8 cellular contexts compared by ENCODE assay signal in genomic region chr19:42634409-42635232, GRCh38. TPM values are rescaled to one million over a fixed set of nuclear protein-coding genes. Genes with fewer than 3 reads are reported as not detected.
A peak's percentile ranks its signal among the peaks of the same experiment; 100 is the strongest.
DNase-seq lines count a peak whose midpoint lies in the region; ATAC-seq and TF ChIP-seq lines count a peak whose summit lies in the region.

No MANE protein-coding gene starts in this region.

- H2AFZ ChIP-seq in HCT116 (ENCODE audit: low read depth, low read length, poor library complexity, severe bottlenecking), result no peak overlapping the region
- no peak overlapping the region for H2AFZ ChIP-seq in trophoblast cell (ENCODE audit: insufficient read depth, low read length, poor library complexity)

- no peak overlapping the region for H3K14ac ChIP-seq in trophoblast cell (ENCODE audit: low read length)

- BruUV-seq in HCT116 (replicated peaks; lab: Mats Ljungman, UMichigan), result no TSS peak

- WGBS in trophoblast cell (ENCODE audit: extremely low coverage, insufficient coverage, insufficient read length), result no CpG with 5 or more reads among the region's 5 CpGs

- no peaks in the 10 kb centered on the region for H3K27me3 ChIP-seq in HCT116 (ENCODE audit: insufficient read depth, low read length)
- H3K27me3 ChIP-seq in RWPE2 (ENCODE audit: insufficient read depth, poor library complexity, severe bottlenecking), result no peaks in the 10 kb centered on the region
- H3K27me3 ChIP-seq in trophoblast cell (ENCODE audit: insufficient read depth, low read length), result no peaks in the 10 kb centered on the region
- H3K27me3 ChIP-seq in gastrocnemius medialis, result no peaks in the 10 kb centered on the region
- H3K27me3 ChIP-seq in vagina, result no peaks in the 10 kb centered on the region

- H3K9ac ChIP-seq in HCT116 (ENCODE audit: low read length) (no peak overlapping the region), trophoblast cell (ENCODE audit: low read length) (no peak overlapping the region)

- H3K4ac ChIP-seq in trophoblast cell (ENCODE audit: low read depth, low read length), result no peak overlapping the region

- H3K18ac ChIP-seq in trophoblast cell (ENCODE audit: low read length), result no peak overlapping the region

- CTCF ChIA-PET in HCT116 (lab: Charles Lee), result interaction anchor here (0.7 to 2.6 kb wide), 20 partner anchors 9 to 197 kb away, joined by 3 to 11 read pairs (median 4); no protein-coding TSS in a partner anchor

- H3K9me3 ChIP-seq in HCT116 (ENCODE audit: control insufficient read depth in 1 of 2, insufficient read depth in 1 of 2, low read depth in 1 of 2, low read length in 2 of 2), result peaks cover 0 to under 1% of the 10 kb centered on the region in 2 experiments; a peak in 2 of 4 replicates
- no peaks in the 10 kb centered on the region for H3K9me3 ChIP-seq in RWPE2 (ENCODE audit: severe bottlenecking)
- H3K9me3 ChIP-seq in trophoblast cell (ENCODE audit: insufficient read depth, low read depth, low read length), result peaks cover 46% of the 10 kb centered on the region
- no peaks in the 10 kb centered on the region for H3K9me3 ChIP-seq in gastrocnemius medialis
- H3K9me3 ChIP-seq in vagina, result no peaks in the 10 kb centered on the region

- no peak overlapping the region for H3K27ac ChIP-seq in HCT116 (ENCODE audit: low read depth, low read length)
- H3K27ac ChIP-seq in RWPE2 (ENCODE audit: poor library complexity, severe bottlenecking), result no peak overlapping the region
- H3K27ac ChIP-seq in trophoblast cell (ENCODE audit: low read depth, low read length), result no peak overlapping the region
- H3K27ac ChIP-seq in gastrocnemius medialis, result no peak overlapping the region
- H3K27ac ChIP-seq in vagina, result no peak overlapping the region

- H3K23ac ChIP-seq in trophoblast cell (ENCODE audit: low read length), result no peak overlapping the region

- no peaks in the 10 kb centered on the region for H3K79me1 ChIP-seq in trophoblast cell (ENCODE audit: low read length)

- H4K8ac ChIP-seq in trophoblast cell (ENCODE audit: low read depth, low read length), result no peak overlapping the region

- no peak overlapping the region for H2BK12ac ChIP-seq in trophoblast cell (ENCODE audit: low read length)

- in situ Hi-C loops in gastrocnemius medialis (cut with MboI; ENCODE audit: low sequenced_read_pairs in 4 of 4), result no loop called here

- H3K4me1 ChIP-seq in HCT116 (ENCODE audit: control insufficient read depth in 1 of 2, insufficient read depth in 2 of 2, low read length in 2 of 2) (no peaks in the 10 kb centered on the region), RWPE2 (ENCODE audit: insufficient read depth, poor library complexity, severe bottlenecking) (no peaks in the 10 kb centered on the region), trophoblast cell (ENCODE audit: control insufficient read depth in 1 of 2, insufficient read depth in 2 of 2, low read length in 2 of 2) (no peaks in the 10 kb centered on the region), gastrocnemius medialis (no peaks in the 10 kb centered on the region), vagina (no peaks in the 10 kb centered on the region)

- no peak for TF ChIP-seq POLR2A in HCT116 (IDR thresholded peaks at IDR 0.05; ENCODE audit: borderline replicate concordance, extremely low read depth, insufficient read depth, insufficient read length)
- TF ChIP-seq POLR2A in gastrocnemius medialis (IDR thresholded peaks at IDR 0.05), result no peak
- TF ChIP-seq POLR2A in vagina (IDR thresholded peaks at IDR 0.05), result no peak

- peak; percentile 65 for TF ChIP-seq RAD21 in HCT116 (IDR thresholded peaks at IDR 0.05; ENCODE audit: low read depth)

- H2AK5ac ChIP-seq in trophoblast cell (ENCODE audit: low read length), result no peak overlapping the region

- TF ChIP-seq CTCF in HCT116 (IDR thresholded peaks at IDR 0.05 in 2 of 3, conservative IDR thresholded peaks at IDR 0.05 in 1 of 3; ENCODE audit: borderline replicate concordance in 1 of 3, insufficient read depth in 1 of 3, low read depth in 2 of 3, low read length in 2 of 3) (peak; percentile 56 to 95 (median 93); a peak in 5 of 6 replicates), RWPE2 (IDR thresholded peaks at IDR 0.05; ENCODE audit: poor library complexity, severe bottlenecking) (peak; percentile 77), cardiac fibroblast (IDR thresholded peaks at IDR 0.05; ENCODE audit: low read depth, low read length) (peak; percentile 86), gastrocnemius medialis (IDR thresholded peaks at IDR 0.05 in 4 of 5, conservative IDR thresholded peaks at IDR 0.05 in 1 of 5) (peak in 1 of 5 experiments; percentile 32), vagina (IDR thresholded peaks at IDR 0.05) (no peak)

- POLR2A ChIA-PET in HCT116 (lab: Charles Lee), result no interaction called here

- RAD21 ChIA-PET in HCT116 (lab: Charles Lee; ENCODE audit: low non-redundant PET in 1 of 2, low total read pairs in 2 of 2, uncharacterized antibody in 2 of 2, unreplicated experiment in 2 of 2), result interaction anchor here (1.0 to 1.2 kb wide), 2 partner anchors 107 kb away, joined by 4 to 5 read pairs; no protein-coding TSS in a partner anchor

- H3K36me3 ChIP-seq in HCT116 (ENCODE audit: control insufficient read depth in 1 of 2, insufficient read depth in 2 of 2, low read length in 2 of 2) (no peaks in the 10 kb centered on the region), RWPE2 (ENCODE audit: low read depth) (no peaks in the 10 kb centered on the region), trophoblast cell (ENCODE audit: control insufficient read depth in 1 of 2, insufficient read depth in 2 of 2, low read length in 2 of 2) (no peaks in the 10 kb centered on the region), gastrocnemius medialis (no peaks in the 10 kb centered on the region), vagina (no peaks in the 10 kb centered on the region)

- intact Hi-C loops in HCT116 (cut with micrococcal nuclease) (loop anchor here (5.0 kb wide), 1 partner anchor 158 kb away; no protein-coding TSS in a partner anchor), gastrocnemius medialis (cut with DNase I; ENCODE audit: low total_unique reads) (no loop called here), vagina (cut with DNase I) (no loop called here)

- peak; percentile 11 for DNase-seq in DMS114 treated with DMSO at 0.1 percent for 48 hours (lab: John Stamatoyannopoulos, UW; ENCODE audit: unreplicated experiment)
- peak; percentile 29 for DNase-seq in HCT116 (ENCODE audit: low read depth, low spot score)
- no peak for DNase-seq in RWPE2 (ENCODE audit: low spot score)
- peak; percentile 25 to 55 for DNase-seq in cardiac fibroblast (ENCODE audit: low read depth in 2 of 2)
- peak; percentile 27 to 74 for DNase-seq in trophoblast cell
- DNase-seq in gastrocnemius medialis, result no peak
- DNase-seq in NCI-H1436 (lab: John Stamatoyannopoulos, UW), result no peak
- DNase-seq in vagina (ENCODE audit: extremely low spot score in 2 of 2), result no peak

- ATAC-seq in HCT116, result peak; percentile 91
- ATAC-seq in RWPE2 (ENCODE audit: low read depth), result peak; percentile 54; the same call in 1 of the 3 replicates
- no peak for ATAC-seq in gastrocnemius medialis

- no peak overlapping the region for H4K91ac ChIP-seq in trophoblast cell (ENCODE audit: low read depth, low read length)

- H4K20me1 ChIP-seq in HCT116 (ENCODE audit: insufficient read depth), result no peaks in the 10 kb centered on the region

- no peak overlapping the region for H2BK5ac ChIP-seq in trophoblast cell (ENCODE audit: low read depth, low read length, poor library complexity)

- H3K79me2 ChIP-seq in HCT116 (ENCODE audit: insufficient read depth, low read length) (no peaks in the 10 kb centered on the region), trophoblast cell (ENCODE audit: control insufficient read depth, insufficient read depth, low read length, poor library complexity) (no peaks in the 10 kb centered on the region)

- H3K9me2 ChIP-seq in HCT116 (ENCODE audit: insufficient read depth), result no peaks in the 10 kb centered on the region

- H3K4me2 ChIP-seq in HCT116 (ENCODE audit: low read length) (no peak overlapping the region), trophoblast cell (ENCODE audit: low read length) (no peak overlapping the region)

- H4K12ac ChIP-seq in trophoblast cell (ENCODE audit: low read depth, low read length), result no peak overlapping the region

- H3K4me3 ChIP-seq in HCT116 (replicated peaks in 1 of 2; ENCODE audit: low read depth in 1 of 2, low read length in 2 of 2), result no peak overlapping the region
- no peak overlapping the region for H3K4me3 ChIP-seq in RWPE2 (ENCODE audit: severe bottlenecking)
- no peak overlapping the region for H3K4me3 ChIP-seq in cardiac fibroblast (replicated peaks in 1 of 2; ENCODE audit: low read depth in 2 of 2, low read length in 2 of 2)
- no peak overlapping the region for H3K4me3 ChIP-seq in trophoblast cell (ENCODE audit: low read depth, low read length)
- no peak overlapping the region for H3K4me3 ChIP-seq in gastrocnemius medialis
- no peak overlapping the region for H3K4me3 ChIP-seq in vagina

- H2BK120ac ChIP-seq in trophoblast cell (ENCODE audit: insufficient read depth, low read length, poor library complexity), result no peak overlapping the region

TF ChIP-seq in HCT116, 20 proteins besides CTCF, POLR2A, EP300 and RAD21:
- TF ChIP-seq JUND (IDR thresholded peaks at IDR 0.05) (no peak), YY1 (IDR thresholded peaks at IDR 0.05; ENCODE audit: extremely low read depth, insufficient replicate concordance, low read depth, low read length) (peak; percentile 66)

RNA-seq across cellular contexts. Expression of gene CEACAM8, which starts 39.9 kb away (rescaled TPM):
- total RNA-seq in HCT116 (2021; ENCODE audit: unreplicated experiment) (not detected), gastrocnemius medialis (not detected), vagina (not detected)
- not detected in 2 replicates for polyA plus RNA-seq in HCT116 (2012)
- polyA plus RNA-seq in trophoblast cell (2013), result not detected in 2 replicates

Comparison
In these comparisons a context has a peak if more than half of its experiments do, and no peak if none do; other contexts are left out.
1. DNase-seq: peak in DMS114 treated with DMSO at 0.1 percent for 48 hours (single experiment), HCT116 (single experiment), cardiac fibroblast (2 of 2) and trophoblast cell (2 of 2); none in RWPE2 (single experiment), gastrocnemius medialis (0 of 2), NCI-H1436 (single experiment) and vagina (0 of 2).
2. ATAC-seq: peak in HCT116 (single experiment) and RWPE2 (single experiment); none in gastrocnemius medialis (0 of 2).
3. CTCF ChIP-seq: peak in HCT116 (3 of 3), RWPE2 (single experiment) and cardiac fibroblast (single experiment); none in vagina (0 of 3).